1 cellular context compared by ENCODE assay signal in genomic region chr2:38685116-38685735, GRCh38.
TF ChIP-seq lines count a peak whose summit lies in the region.

No MANE protein-coding gene starts in this region.

TF ChIP-seq in HepG2, 621 proteins besides CTCF, POLR2A, EP300 and RAD21 (continued from another document and continues in another):
- TF ChIP-seq PTBP1 (IDR thresholded peaks at IDR 0.05; ENCODE audit: low read depth, low read length, poor library complexity, severe bottlenecking) (no peak), HOXA5 (CRISPR knock-in tag; IDR thresholded peaks at IDR 0.05) (peak; percentile 68; the same call in 1 of the 2 replicates), ZNF512 (CRISPR knock-in tag; IDR thresholded peaks at IDR 0.05) (no peak), ZNF234 (CRISPR knock-in tag; conservative IDR thresholded peaks at IDR 0.05) (no peak), ZSCAN25 (CRISPR knock-in tag; IDR thresholded peaks at IDR 0.05) (no peak), ZNF629 (CRISPR knock-in tag; conservative IDR thresholded peaks at IDR 0.05) (no peak), ZNF598 (CRISPR knock-in tag; IDR thresholded peaks at IDR 0.05; ENCODE audit: borderline replicate concordance) (no peak), PREB (CRISPR knock-in tag; IDR thresholded peaks at IDR 0.05) (no peak), ZNF878 (CRISPR knock-in tag; IDR thresholded peaks at IDR 0.05) (peak; percentile 62; the same call in 1 of the 2 replicates), TOPORS (CRISPR knock-in tag; IDR thresholded peaks at IDR 0.05) (no peak), MED13 (CRISPR knock-in tag; IDR thresholded peaks at IDR 0.05) (no peak), JUN (CRISPR knock-in tag; IDR thresholded peaks at IDR 0.05) (no peak), PRDM15 (CRISPR knock-in tag; IDR thresholded peaks at IDR 0.05) (no peak), ZNF484 (CRISPR knock-in tag; IDR thresholded peaks at IDR 0.05; ENCODE audit: borderline replicate concordance, low read depth) (no peak), KAT2B (IDR thresholded peaks at IDR 0.05; ENCODE audit: borderline replicate concordance, low read depth, low read length) (no peak), PATZ1 (CRISPR knock-in tag; IDR thresholded peaks at IDR 0.05) (peak; percentile 49), PAXIP1 (CRISPR knock-in tag; conservative IDR thresholded peaks at IDR 0.05) (peak; percentile 88), HOXA9 (CRISPR knock-in tag; IDR thresholded peaks at IDR 0.05; ENCODE audit: borderline replicate concordance) (no peak), NFE2L2 (IDR thresholded peaks at IDR 0.05; ENCODE audit: low read length) (peak; percentile 53; the same call in 1 of the 2 replicates), HMGXB3 (CRISPR knock-in tag; IDR thresholded peaks at IDR 0.05; ENCODE audit: borderline replicate concordance) (no peak), BRD4 (CRISPR knock-in tag; IDR thresholded peaks at IDR 0.05) (no peak), ZNF468 (CRISPR knock-in tag; IDR thresholded peaks at IDR 0.05) (no peak), ZNF768 (CRISPR knock-in tag; IDR thresholded peaks at IDR 0.05) (no peak; the same call in 1 of the 2 replicates), MXI1 (IDR thresholded peaks at IDR 0.05; ENCODE audit: borderline replicate concordance, low read depth, low read length) (no peak; the same call in 2 of the 3 replicates), ZNF275 (CRISPR knock-in tag; IDR thresholded peaks at IDR 0.05; ENCODE audit: borderline replicate concordance) (no peak), ZNF225 (CRISPR knock-in tag; IDR thresholded peaks at IDR 0.05) (no peak), GZF1 (CRISPR knock-in tag; IDR thresholded peaks at IDR 0.05) (no peak), MXD4 (CRISPR knock-in tag; IDR thresholded peaks at IDR 0.05) (peak; percentile 41; the same call in 1 of the 2 replicates), FLYWCH1 (CRISPR knock-in tag; IDR thresholded peaks at IDR 0.05) (no peak), ZKSCAN1 (IDR thresholded peaks at IDR 0.05; ENCODE audit: low read length) (no peak), ZBTB2 (CRISPR knock-in tag; IDR thresholded peaks at IDR 0.05; ENCODE audit: low read depth) (no peak), ZNF775 (CRISPR knock-in tag; IDR thresholded peaks at IDR 0.05; ENCODE audit: borderline replicate concordance) (no peak), PAF1 (CRISPR knock-in tag; IDR thresholded peaks at IDR 0.05) (no peak), ZNF704 (CRISPR knock-in tag; IDR thresholded peaks at IDR 0.05; ENCODE audit: borderline replicate concordance) (no peak), ZNF496 (CRISPR knock-in tag; IDR thresholded peaks at IDR 0.05; ENCODE audit: insufficient replicate concordance) (no peak), ZFP1 (CRISPR knock-in tag; IDR thresholded peaks at IDR 0.05) (peak; percentile 82; the same call in 1 of the 2 replicates), FOXO1 (CRISPR knock-in tag; IDR thresholded peaks at IDR 0.05) (peak; percentile 22; the same call in 1 of the 2 replicates), ZNF678 (CRISPR knock-in tag; IDR thresholded peaks at IDR 0.05) (no peak), ELF3 (CRISPR knock-in tag; IDR thresholded peaks at IDR 0.05) (peak; percentile 50), ETV5 (CRISPR knock-in tag; IDR thresholded peaks at IDR 0.05; ENCODE audit: borderline replicate concordance) (no peak), MAF1 (CRISPR knock-in tag; IDR thresholded peaks at IDR 0.05; ENCODE audit: borderline replicate concordance) (no peak), SOX6 (IDR thresholded peaks at IDR 0.05) (no peak), SOX6 (CRISPR knock-in tag; IDR thresholded peaks at IDR 0.05) (peak; percentile 83), ZNF24 (IDR thresholded peaks at IDR 0.05) (peak; percentile 39; the same call in 1 of the 2 replicates), MIXL1 (CRISPR knock-in tag; IDR thresholded peaks at IDR 0.05) (peak; percentile 67; the same call in 1 of the 2 replicates), HMG20B (CRISPR knock-in tag; conservative IDR thresholded peaks at IDR 0.05) (peak; percentile 74)
